In genomic region chr19:45050036-45050435, GRCh38 we compare ENCODE assay signal across 20 cellular contexts. TPM values are rescaled to one million over a fixed set of nuclear protein-coding genes. Genes with fewer than 3 reads are reported as not detected.
A peak's percentile ranks its signal among the peaks of the same experiment; 100 is the strongest.
DNase-seq lines count a peak whose midpoint lies in the region; ATAC-seq and TF ChIP-seq lines count a peak whose summit lies in the region.
"Had no signal": no experiment of that assay in that cellular context is flagged by ENCODE, and none has a peak within 500 bp of the region (broad histone marks: within the 10 kb centered on the region; RNA-seq: fewer than 3 reads in every experiment).

No MANE protein-coding gene starts in this region.

- H3K27me3 ChIP-seq in cardiac muscle cell (no peaks in the 10 kb centered on the region), heart right ventricle (no peaks in the 10 kb centered on the region), upper lobe of right lung (no peaks in the 10 kb centered on the region)
- H3K27me3 ChIP-seq: heart left ventricle, MG63 had no signal

- H3K4me1 Mint-ChIP-seq in mesothelial cell of epicardium = no peaks in the 10 kb centered on the region
- peaks cover 37% of the 10 kb centered on the region for H3K4me1 Mint-ChIP-seq in T-helper 17 cell

- TF ChIP-seq CTCF in cardiac muscle cell (IDR thresholded peaks at IDR 0.05; ENCODE audit: low read depth, low read length) = no peak
- no peak for TF ChIP-seq CTCF in heart right ventricle (IDR thresholded peaks at IDR 0.05)
- TF ChIP-seq CTCF in mesothelial cell of epicardium (IDR thresholded peaks at IDR 0.05; ENCODE audit: unreplicated experiment) = no peak
- no peak for TF ChIP-seq CTCF in upper lobe of right lung (IDR thresholded peaks at IDR 0.05)

- H3K4me3 Mint-ChIP-seq in mesothelial cell of epicardium = no peak overlapping the region
- H3K4me3 Mint-ChIP-seq in T-helper 17 cell = no peak overlapping the region

- peak overlapping the region; percentile 65 for H3K27ac ChIP-seq in cardiac muscle cell
- no peak overlapping the region for H3K27ac ChIP-seq in heart right ventricle
- H3K27ac ChIP-seq in angular gyrus (ENCODE audit: low read depth, low read length) = peak overlapping the region; percentile 11
- no peak overlapping the region for H3K27ac ChIP-seq in upper lobe of right lung
- H3K27ac ChIP-seq: prostate gland, thoracic aorta, WERI-Rb-1 had no signal

- ATAC-seq in heart right ventricle = no peak
- peak; percentile 21 for ATAC-seq in upper lobe of right lung
- no peak for ATAC-seq in T-helper 17 cell
- ATAC-seq: Panc1 had no signal

- no peak for DNase-seq in cardiac muscle cell (ENCODE audit: low read depth in 1 of 2, low spot score in 1 of 2)
- DNase-seq in heart right ventricle = no peak
- no peak for DNase-seq in mesothelial cell of epicardium (ENCODE audit: low spot score in 2 of 2, unreplicated experiment in 2 of 2)
- DNase-seq in upper lobe of right lung = no peak
- DNase-seq in T-helper 17 cell = no peak
- no peak for DNase-seq in GF-D8 (lab: John Stamatoyannopoulos, UW)
- no peak for DNase-seq in amygdala (lab: John Stamatoyannopoulos, UW)
- DNase-seq: activated CD8-positive, alpha-beta memory T cell treated with anti-CD3 and anti-CD28 coated beads, Interleukin-2, amount 50 U/mL, for 48 hours; Calu3; cerebellar nuclear complex; heart left ventricle; MG63; NCI-H2029 treated with DMSO at 0.1 percent for 48 hours; WERI-Rb-1 had no signal

- H3K9me3 ChIP-seq in cardiac muscle cell (ENCODE audit: low read depth) = no peaks in the 10 kb centered on the region
- H3K9me3 ChIP-seq in heart right ventricle = no peaks in the 10 kb centered on the region
- H3K9me3 ChIP-seq in upper lobe of right lung = no peaks in the 10 kb centered on the region
- H3K9me3 ChIP-seq in T-helper 17 cell (ENCODE audit: control insufficient read depth, low read length, poor library complexity, severe bottlenecking) = no peaks in the 10 kb centered on the region
- H3K9me3 ChIP-seq: heart left ventricle, MG63, prostate gland, thoracic aorta had no signal

- no peaks in the 10 kb centered on the region for H3K9me3 Mint-ChIP-seq in mesothelial cell of epicardium

- H3K27me3 Mint-ChIP-seq in mesothelial cell of epicardium (ENCODE audit: low read depth) (no peaks in the 10 kb centered on the region), T-helper 17 cell (no peaks in the 10 kb centered on the region)

- H3K4me1 ChIP-seq in cardiac muscle cell (ENCODE audit: low read depth) (no peaks in the 10 kb centered on the region), heart right ventricle (peaks cover 0 to 64% (median 42%) of the 10 kb centered on the region in 9 donors), upper lobe of right lung (peaks cover 8% of the 10 kb centered on the region)

- 70 to 78% methylated on average over 6 of the region's 6 CpGs for WGBS in heart right ventricle, 2 donors

- H3K36me3 ChIP-seq in cardiac muscle cell (peaks cover 15% of the 10 kb centered on the region), heart right ventricle (peaks cover 0 to 75% (median 16%) of the 10 kb centered on the region in 9 donors), upper lobe of right lung (peaks cover 51% of the 10 kb centered on the region)

- intact Hi-C loops in heart right ventricle (cut with DNase I) (loop anchor here in 3 of 10 donors (10.0 kb wide), 1 partner anchor 145 kb away; the partner anchor contains the start of gene APOE (in 3 of the 3)), upper lobe of right lung (cut with DNase I) (no loop called here)

- no peak overlapping the region for H3K4me3 ChIP-seq in cardiac muscle cell
- no peak overlapping the region for H3K4me3 ChIP-seq in heart right ventricle
- H3K4me3 ChIP-seq in upper lobe of right lung = no peak overlapping the region
- H3K4me3 ChIP-seq: heart left ventricle, MG63, prostate gland, thoracic aorta had no signal

- peaks cover 16% of the 10 kb centered on the region for H3K36me3 Mint-ChIP-seq in mesothelial cell of epicardium
- H3K36me3 Mint-ChIP-seq in T-helper 17 cell (ENCODE audit: low read depth) = peaks cover 5% of the 10 kb centered on the region

- H3K27ac Mint-ChIP-seq in mesothelial cell of epicardium (peak overlapping the region; percentile 9), T-helper 17 cell (no peak overlapping the region)

RNA-seq across cellular contexts. Expression of gene CLASRP, which starts 11.2 kb away (rescaled TPM):
- total RNA-seq in cardiac muscle cell (45.5 and 149 TPM in 2 replicates), heart right ventricle (10 to 100 TPM; 24.0 to 50.4 (median 30.0) TPM), mesothelial cell of epicardium (132 to 133 TPM (median 133 TPM) in 3 replicates), upper lobe of right lung (83.7 TPM), T-helper 17 cell (100 to 1,000 TPM; 153 to 163 TPM)
- polyA plus RNA-seq in cardiac muscle cell (35.5 and 41.7 TPM in 2 replicates), heart right ventricle (100 to 1,000 TPM in 1 of 2 donors, 10 to 100 TPM in 1; 26.9 to 142 TPM)

RNA-seq across cellular contexts. Expression of gene ZNF296, which starts 26.2 kb away (rescaled TPM):
- total RNA-seq in cardiac muscle cell = 0.85 and 3.4 TPM in 2 replicates
- 1.6 and 3.5 TPM in 2 replicates for polyA plus RNA-seq in cardiac muscle cell
- total RNA-seq in heart right ventricle = under 1 TPM in 5 of 10 donors, not detected in 5; 0.15 to 0.29 (median 0.21) TPM
- under 1 TPM; 0.22 to 0.95 TPM for polyA plus RNA-seq in heart right ventricle
- total RNA-seq in mesothelial cell of epicardium = 0.99 to 1.1 TPM (median 1.1 TPM) in 3 replicates
- 1.7 TPM for total RNA-seq in upper lobe of right lung
- 1 to 10 TPM; 3.4 to 3.5 TPM for total RNA-seq in T-helper 17 cell
- total RNA-seq: HT1080 had no signal
- polyA plus RNA-seq: AG04450 had no signal

RNA-seq across cellular contexts. Expression of gene GEMIN7, which starts 29.0 kb away (rescaled TPM):
- total RNA-seq in cardiac muscle cell (30.3 and 64.2 TPM in 2 replicates), heart right ventricle (10 to 100 TPM; 10.7 to 23.5 (median 13.0) TPM), mesothelial cell of epicardium (24.2 to 27.5 TPM (median 24.4 TPM) in 3 replicates), upper lobe of right lung (14.9 TPM), T-helper 17 cell (1 to 10 TPM; 8.8 TPM)
- polyA plus RNA-seq in cardiac muscle cell (77.9 and 81.3 TPM in 2 replicates), heart right ventricle (10 to 100 TPM; 25.9 to 38.2 TPM)

RNA-seq across cellular contexts. Expression of gene PPP1R37, which starts 42.9 kb away (rescaled TPM):
- 51.8 and 64.9 TPM in 2 replicates for total RNA-seq in cardiac muscle cell
- polyA plus RNA-seq in cardiac muscle cell = 11.8 and 12.4 TPM in 2 replicates
- total RNA-seq in heart right ventricle = 10 to 100 TPM; 12.5 to 19.2 (median 15.8) TPM
- 10 to 100 TPM; 20.9 to 38.3 TPM for polyA plus RNA-seq in heart right ventricle
- total RNA-seq in mesothelial cell of epicardium = 36.2 to 40.7 TPM (median 38.9 TPM) in 3 replicates
- total RNA-seq in upper lobe of right lung = 31.1 TPM
- 10 to 100 TPM; 15.2 to 20.9 TPM for total RNA-seq in T-helper 17 cell

RNA-seq across cellular contexts. Expression of gene RELB, which starts 48.8 kb away (rescaled TPM):
- 3.1 TPM in 2 replicates for total RNA-seq in cardiac muscle cell
- polyA plus RNA-seq in cardiac muscle cell = 1.3 and 2.3 TPM in 2 replicates
- 10 to 100 TPM in 1 of 10 donors, 1 to 10 TPM in 9; 1.3 to 19.3 (median 5.5) TPM for total RNA-seq in heart right ventricle
- polyA plus RNA-seq in heart right ventricle = 10 to 100 TPM in 1 of 2 donors, 1 to 10 TPM in 1; 1.4 to 13.0 TPM
- 18.5 to 20.8 TPM (median 18.7 TPM) in 3 replicates for total RNA-seq in mesothelial cell of epicardium
- total RNA-seq in upper lobe of right lung = 17.5 TPM
- total RNA-seq in T-helper 17 cell = 100 to 1,000 TPM; 128 to 136 TPM

Comparison
In these comparisons a context has a peak if more than half of its experiments do, and no peak if none do; other contexts are left out.
1. H3K27ac ChIP-seq: peak in cardiac muscle cell (single experiment) and angular gyrus (single experiment); none in heart right ventricle (0 of 10) and upper lobe of right lung (single experiment).